In genomic region chr17:82300707-82301270, GRCh38 we compare ENCODE assay signal across 1 cellular context.
TF ChIP-seq lines count a peak whose summit lies in the region.

No MANE protein-coding gene starts in this region.

TF ChIP-seq in endothelial cell of umbilical vein, 7 proteins besides CTCF, POLR2A, EP300 and RAD21 (continued from another document):
- TF ChIP-seq MYC (IDR thresholded peaks at IDR 0.05; ENCODE audit: low read depth, low read length) (no peak), POLR2AphosphoS5 (IDR thresholded peaks at IDR 0.05; ENCODE audit: insufficient read depth, low read depth, low read length) (no peak), EZH2 (IDR thresholded peaks at IDR 0.05; ENCODE audit: borderline replicate concordance, low read depth, low read length, severe bottlenecking) (no peak), JUN (IDR thresholded peaks at IDR 0.05; ENCODE audit: borderline replicate concordance, insufficient read depth, insufficient read length, low read depth) (no peak), GATA2 (IDR thresholded peaks at IDR 0.05; ENCODE audit: insufficient read depth, insufficient read length, low read depth, low read length) (no peak), FOS (IDR thresholded peaks at IDR 0.05; ENCODE audit: borderline replicate concordance, insufficient read depth, low read length) (no peak)
